Comparison of ENCODE assay signal across 17 cellular contexts in genomic region chr7:4261038-4261960, GRCh38.
DNase-seq lines count a peak whose midpoint lies in the region; ATAC-seq and TF ChIP-seq lines count a peak whose summit lies in the region.
"Had no signal": no experiment of that assay in that cellular context is flagged by ENCODE, and none has a peak within 500 bp of the region (broad histone marks: within the 10 kb centered on the region; RNA-seq: fewer than 3 reads in every experiment).

No MANE protein-coding gene starts in this region.

- ATAC-seq in heart left ventricle: peak; percentile 32 to 65 (median 42)
- no peak for ATAC-seq in GM21515 (IDR thresholded peaks at IDR 0.05; ENCODE audit: unreplicated experiment)

- DNase-seq in MG63 (peak; percentile 17), NCI-H510A (lab: John Stamatoyannopoulos, UW) (peak; percentile 23), heart left ventricle (peak in 3 of 5 donors; percentile 24 to 41 (median 32)), retina (peak; percentile 33), COLO668 (lab: John Stamatoyannopoulos, UW; ENCODE audit: unreplicated experiment) (no peak), kidney tubule cell (ENCODE audit: low spot score) (no peak)
- DNase-seq: activated CD4-positive, alpha-beta memory T cell treated with anti-CD3 and anti-CD28 coated beads, Interleukin-2, amount 10 ng/mL, durations not matched to agents 7 days and 5 days; activated naive CD4-positive, alpha-beta T cell; amniotic stem cell; CD4-positive, CD25-positive, alpha-beta regulatory T cell; DMS153; NCI-H446; substantia nigra; T1000 had no signal

- peak overlapping the region in 4 of 12 donors; percentile 9 to 39 (median 27) for H3K27ac ChIP-seq in heart left ventricle
- H3K27ac ChIP-seq: cardiac muscle cell, RWPE1 had no signal

- H3K36me3 ChIP-seq in MG63 (no peaks in the 10 kb centered on the region), heart left ventricle (no peaks in the 10 kb centered on the region)
- H3K36me3 ChIP-seq: cardiac muscle cell had no signal

- no peaks in the 10 kb centered on the region for H3K4me1 ChIP-seq in heart left ventricle

- no peak for TF ChIP-seq CTCF in heart left ventricle (IDR thresholded peaks at IDR 0.05)

- intact Hi-C loops in heart left ventricle (cut with DNase I): no loop called here

- H3K27me3 ChIP-seq in MG63 (no peaks in the 10 kb centered on the region), heart left ventricle (peaks cover 0 to 5% (median 0%) of the 10 kb centered on the region in 9 donors)
- H3K27me3 ChIP-seq: cardiac muscle cell had no signal

- H3K9me3 ChIP-seq in MG63 (no peaks in the 10 kb centered on the region), heart left ventricle (peaks cover 0 to 3% (median 0%) of the 10 kb centered on the region in 12 donors)

- WGBS in heart left ventricle, 4 donors: 60 to 64% (median 64%) methylated on average over 25 to 26 of the region's 26 CpGs

- no peak overlapping the region for H3K4me3 ChIP-seq in MG63
- no peak overlapping the region for H3K4me3 ChIP-seq in heart left ventricle
- H3K4me3 ChIP-seq: cardiac muscle cell had no signal

- TF ChIP-seq POLR2A in heart left ventricle (IDR thresholded peaks at IDR 0.05): no peak

Comparison
In these comparisons a context has a peak if more than half of its experiments do, and no peak if none do; other contexts are left out.
1. DNase-seq: peak in MG63 (single experiment), NCI-H510A (single experiment), heart left ventricle (3 of 5) and retina (single experiment); none in COLO668 (single experiment) and kidney tubule cell (single experiment).